ENCODE assay signal across 8 cellular contexts in genomic region chr4:154491341-154491679, GRCh38. TPM values are rescaled to one million over a fixed set of nuclear protein-coding genes. Genes with fewer than 3 reads are reported as not detected.
DNase-seq lines count a peak whose midpoint lies in the region; ATAC-seq, FAIRE-seq and TF ChIP-seq lines count a peak whose summit lies in the region.

No MANE protein-coding gene starts in this region.

- H3K27ac ChIP-seq in HUES6 (ENCODE audit: low read depth, low read length) (no peak overlapping the region), kidney (ENCODE audit: low read depth in 2 of 2, low read length in 2 of 2) (no peak overlapping the region), subcutaneous abdominal adipose tissue (ENCODE audit: low read depth, low read length) (no peak overlapping the region)

- H3K9ac ChIP-seq in HUES6 (ENCODE audit: low read length) (no peak overlapping the region), kidney (ENCODE audit: low read length in 2 of 2) (no peak overlapping the region), subcutaneous abdominal adipose tissue (ENCODE audit: low read length in 5 of 5) (no peak overlapping the region)

- DNase-seq in Daoy (ENCODE audit: low read depth) (peak; percentile 5), amniotic epithelial cell (ENCODE audit: low read depth) (peak; percentile 8), kidney (no peak), globus pallidus (ENCODE audit: low spot score) (no peak), amniotic stem cell (lab: John Stamatoyannopoulos, UW) (no peak)

- H3K9me3 ChIP-seq in HUES6 (ENCODE audit: control insufficient read depth, insufficient read depth, low read depth, low read length): no peaks in the 10 kb centered on the region
- H3K9me3 ChIP-seq in kidney (ENCODE audit: control insufficient read depth in 1 of 2, low read length in 2 of 2): no peaks in the 10 kb centered on the region
- no peaks in the 10 kb centered on the region for H3K9me3 ChIP-seq in subcutaneous abdominal adipose tissue (ENCODE audit: control insufficient read depth in 5 of 5, low read length in 5 of 5)

- H3K4me3 ChIP-seq in HUES6 (ENCODE audit: low read depth, low read length) (peak overlapping the region; percentile 59), kidney (ENCODE audit: low read length in 2 of 2) (peak overlapping the region; percentile 55 to 56), subcutaneous abdominal adipose tissue (ENCODE audit: low read depth in 1 of 5, low read length in 5 of 5) (peak overlapping the region; percentile 39 to 53 (median 39))

- intact Hi-C loops in kidney (cut with DNase I): no loop called here

- FAIRE-seq in kidney (lab: Jason Lieb, UNC): no peak

- H3K4me1 ChIP-seq in HUES6 (ENCODE audit: control insufficient read depth, insufficient read depth, low read length): no peaks in the 10 kb centered on the region
- H3K4me1 ChIP-seq in kidney (ENCODE audit: control insufficient read depth in 1 of 2, insufficient read depth in 1 of 2, low read depth in 1 of 2, low read length in 2 of 2): peaks cover 3 to 7% of the 10 kb centered on the region in 2 donors
- peaks cover 0 to 26% (median 24%) of the 10 kb centered on the region in 5 donors for H3K4me1 ChIP-seq in subcutaneous abdominal adipose tissue (ENCODE audit: control insufficient read depth in 5 of 5, insufficient read depth in 5 of 5, low read length in 5 of 5)

- ATAC-seq in GM19463 (IDR thresholded peaks at IDR 0.05; ENCODE audit: unreplicated experiment): peak; percentile 25

- peaks cover 82% of the 10 kb centered on the region for H3K27me3 ChIP-seq in HUES6 (ENCODE audit: control insufficient read depth, insufficient read depth, low read length)
- peaks cover 16 to 43% (median 37%) of the 10 kb centered on the region in 5 donors for H3K27me3 ChIP-seq in subcutaneous abdominal adipose tissue (ENCODE audit: control insufficient read depth in 5 of 5, insufficient read depth in 4 of 5, low read length in 5 of 5)

- no peak for TF ChIP-seq CTCF in kidney (IDR thresholded peaks at IDR 0.05; ENCODE audit: borderline replicate concordance, extremely low read depth, insufficient read depth)

- H3K36me3 ChIP-seq in HUES6 (ENCODE audit: control insufficient read depth, insufficient read depth, low read length) (no peaks in the 10 kb centered on the region), kidney (ENCODE audit: control insufficient read depth in 1 of 2, insufficient read depth in 2 of 2, low read length in 2 of 2) (no peaks in the 10 kb centered on the region), subcutaneous abdominal adipose tissue (ENCODE audit: control insufficient read depth in 5 of 5, insufficient read depth in 5 of 5, low read length in 5 of 5) (no peaks in the 10 kb centered on the region)

RNA-seq across cellular contexts. Expression of gene DCHS2, which starts 0.3 kb away (rescaled TPM):
- 0.15 and 0.40 TPM in 2 replicates for total RNA-seq in Daoy (2014; rRNA removed; shearing (Covaris generic))
- total RNA-seq in kidney: 0.47 TPM
- polyA plus RNA-seq in kidney (ENCODE audit: insufficient read depth, low read depth, low replicate concordance): not detected

RNA-seq across cellular contexts. Expression of gene PLRG1, which starts 58.9 kb away (rescaled TPM):
- 45.7 and 58.4 TPM in 2 replicates for total RNA-seq in Daoy (2014; rRNA removed; shearing (Covaris generic))
- 69.7 TPM for total RNA-seq in kidney
- 54.6 TPM for polyA plus RNA-seq in kidney (ENCODE audit: insufficient read depth, low read depth, low replicate concordance)

Comparison
In these comparisons a context has a peak if more than half of its experiments do, and no peak if none do; other contexts are left out.
1. DNase-seq: peak in Daoy (single experiment) and amniotic epithelial cell (single experiment); none in kidney (single experiment), globus pallidus (single experiment) and amniotic stem cell (single experiment).
2. Peak in every context shown above with its lines, with median percentiles within 50 percentile points of each other: H3K4me3 ChIP-seq.